ENCODE assay signal across 15 cellular contexts in the genomic region with DNA sequence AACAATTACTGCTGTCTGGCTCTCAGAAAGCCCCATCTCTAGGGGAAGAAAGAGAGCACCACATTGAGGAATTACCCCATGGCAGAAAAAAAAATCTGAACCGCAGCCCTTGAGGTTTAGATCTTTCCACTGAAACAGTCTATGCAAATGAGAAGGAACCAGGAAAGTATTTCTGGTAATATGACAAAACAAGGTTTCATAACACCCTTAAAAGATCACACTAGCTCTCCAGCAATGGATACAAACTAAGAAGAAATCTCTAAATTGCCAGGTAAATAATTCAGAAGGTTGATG.
DNase-seq lines count a peak whose midpoint lies in the region; ATAC-seq and TF ChIP-seq lines count a peak whose summit lies in the region.
"Had no signal": no experiment of that assay in that cellular context is flagged by ENCODE, and none has a peak within 500 bp of the region (broad histone marks: within the 10 kb centered on the region; RNA-seq: fewer than 3 reads in every experiment).

No MANE protein-coding gene starts in this region.

- 94% methylated on average over 1 of the region's 1 CpG for WGBS in prostate gland

- TF ChIP-seq POLR2A in prostate gland (IDR thresholded peaks at IDR 0.05) = no peak

- no peak overlapping the region for H3K27ac ChIP-seq in prostate gland
- H3K27ac ChIP-seq: foreskin keratinocyte, parathyroid adenoma, upper lobe of left lung had no signal

- ATAC-seq in GM18498 (IDR thresholded peaks at IDR 0.05; ENCODE audit: unreplicated experiment) = peak; percentile 63
- peak; percentile 69 for ATAC-seq in GM19455 (IDR thresholded peaks at IDR 0.05; ENCODE audit: unreplicated experiment)
- peak; percentile 62 for ATAC-seq in HG02759 (IDR thresholded peaks at IDR 0.05; ENCODE audit: unreplicated experiment)
- ATAC-seq in HG03354 (IDR thresholded peaks at IDR 0.05; ENCODE audit: poor library complexity, severe bottlenecking, unreplicated experiment) = peak; percentile 64
- no peak for ATAC-seq in GM19467 (IDR thresholded peaks at IDR 0.05; ENCODE audit: unreplicated experiment)
- ATAC-seq: foreskin keratinocyte had no signal

- no peak overlapping the region for H3K4me3 ChIP-seq in prostate gland
- H3K4me3 ChIP-seq: upper lobe of left lung had no signal

- H3K27me3 ChIP-seq in prostate gland (replicated peaks; ENCODE audit: insufficient read depth) = no peaks in the 10 kb centered on the region
- H3K27me3 ChIP-seq: foreskin keratinocyte, upper lobe of left lung had no signal

- DNase-seq in ecto neural progenitor cell (ENCODE audit: low spot score) (no peak), NCI-H82 (lab: John Stamatoyannopoulos, UW) (no peak), prostate gland (ENCODE audit: low spot score) (no peak)
- DNase-seq: activated naive CD4-positive, alpha-beta T cell; effector memory CD4-positive, alpha-beta T cell; NK-92 treated with Interleukin-12 subunit alpha and Interleukin-12 subunit beta, amount 100 ng/mL, for 24 hours; SIG-M5; upper lobe of left lung had no signal

- H3K9me3 ChIP-seq in prostate gland = no peaks in the 10 kb centered on the region

- H3K4me1 ChIP-seq in prostate gland (replicated peaks) = no peaks in the 10 kb centered on the region
- H3K4me1 ChIP-seq: foreskin keratinocyte, parathyroid adenoma, upper lobe of left lung had no signal

- TF ChIP-seq CTCF in prostate gland (IDR thresholded peaks at IDR 0.05) = no peak

- no peaks in the 10 kb centered on the region for H3K36me3 ChIP-seq in prostate gland
- H3K36me3 ChIP-seq: upper lobe of left lung had no signal

- intact Hi-C loops in prostate gland (cut with DNase I) = no loop called here
